In the genomic region with DNA sequence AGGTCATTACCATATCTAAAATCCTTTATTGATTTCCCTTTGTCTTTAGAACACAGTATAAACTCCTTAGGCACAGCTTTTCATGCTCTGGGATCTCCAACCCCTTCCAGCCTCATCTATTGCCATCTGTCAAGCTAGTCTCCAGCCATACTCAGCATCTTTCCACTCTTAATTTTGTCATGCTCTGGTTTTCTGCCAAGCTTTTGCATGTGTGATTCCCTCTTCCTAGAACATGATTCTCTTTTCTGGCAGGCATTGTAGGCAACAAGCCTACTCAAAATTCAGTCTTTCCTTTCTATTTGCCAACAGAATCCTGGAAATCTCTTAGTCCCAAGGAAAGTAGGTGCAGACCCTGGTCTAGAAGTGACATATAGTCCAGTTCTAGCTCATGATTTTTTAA, we compare ENCODE assay signal across 25 cellular contexts. TPM values are rescaled to one million over a fixed set of nuclear protein-coding genes. Genes with fewer than 3 reads are reported as not detected.
"Had no signal": no experiment of that assay in that cellular context is flagged by ENCODE, and none has a peak within 500 bp of the region (broad histone marks: within the 10 kb centered on the region; RNA-seq: fewer than 3 reads in every experiment).

No MANE protein-coding gene starts in this region.

- DNase-seq: activated CD4-positive, alpha-beta memory T cell treated with anti-CD3 and anti-CD28 coated beads, Interleukin-2, amount 10 ng/mL, durations not matched to agents 7 days and 5 days; activated CD4-positive, alpha-beta T cell treated with anti-CD3 and anti-CD28 coated beads for 36 hours; activated CD4-positive, alpha-beta T cell treated with anti-CD3 and anti-CD28 coated beads, Interleukin-2, amount 50 U/mL, for 1 hour; activated gamma-delta T cell; activated naive CD4-positive, alpha-beta T cell treated with anti-CD3 and anti-CD28 coated beads for 36 hours; activated T-cell treated with anti-CD3 and anti-CD28 coated beads for 4 hours; activated T-cell treated with anti-CD3 and anti-CD28 coated beads, Interleukin-2, amount 50 U/mL, for 48 hours; amygdala; MG63; MV-4-11; NCI-H1092 treated with DMSO at 0.1 percent for 48 hours; NCI-H1417 treated with DMSO at 0.1 percent for 48 hours; NCI-H187; NCI-H2081; NCI-H526; NCI-H774; PC-3; SHP77; SW 1271 had no signal

RNA-seq across cellular contexts. Expression of a gene that starts 35.5 kb away (rescaled TPM):
- total RNA-seq: activated CD4-positive, alpha-beta memory T cell treated with anti-CD3 and anti-CD28 coated beads, Interleukin-2, amount 10 ng/mL, durations not matched to agents 7 days and 5 days; activated CD4-positive, alpha-beta T cell treated with anti-CD3 and anti-CD28 coated beads for 36 hours; activated CD8-positive, alpha-beta memory T cell treated with anti-CD3 and anti-CD28 coated beads for 36 hours; activated naive CD4-positive, alpha-beta T cell treated with anti-CD3 and anti-CD28 coated beads for 36 hours; activated T-helper 17 cell treated with anti-CD3 and anti-CD28 coated beads, Interleukin-2, amount 50 U/mL, for 72 hours; astrocyte; NCI-H460; PC-3; SJSA1; T-helper 1 cell treated with Interleukin-12 subunit alpha and Interleukin-12 subunit beta and Interleukin-4 antibody, amounts not matched to agents 30 ng/mL and 1 ng/mL, for 36 hours had no signal
